9 cellular contexts compared by ENCODE assay signal in genomic region chr12:38904932-38905479, GRCh38. TPM values are rescaled to one million over a fixed set of nuclear protein-coding genes. Genes with fewer than 3 reads are reported as not detected.
A peak's percentile ranks its signal among the peaks of the same experiment; 100 is the strongest.
DNase-seq lines count a peak whose midpoint lies in the region; ATAC-seq and TF ChIP-seq lines count a peak whose summit lies in the region.
"Had no signal": no experiment of that assay in that cellular context is flagged by ENCODE, and none has a peak within 500 bp of the region (broad histone marks: within the 10 kb centered on the region; RNA-seq: fewer than 3 reads in every experiment).

No MANE protein-coding gene starts in this region.

- peak overlapping the region; percentile 83 for H3K4me3 Mint-ChIP-seq in activated naive CD4-positive, alpha-beta T cell treated with anti-CD3 and anti-CD28 coated beads for 36 hours

- TF ChIP-seq POLR2A in Peyer's patch (IDR thresholded peaks at IDR 0.05) (no peak), uterus (IDR thresholded peaks at IDR 0.05) (peak in 1 of 2 donors; percentile 33)

- H3K4me3 ChIP-seq in Peyer's patch (peak overlapping the region; percentile 39 to 64 (median 56)), uterus (peak overlapping the region; percentile 49 to 56)

- ATAC-seq in HG03039 (IDR thresholded peaks at IDR 0.05; ENCODE audit: unreplicated experiment), result peak; percentile 51

- H3K4me1 ChIP-seq in Peyer's patch, result no peaks in the 10 kb centered on the region
- no peaks in the 10 kb centered on the region for H3K4me1 ChIP-seq in uterus

- H3K27me3 Mint-ChIP-seq in activated naive CD4-positive, alpha-beta T cell treated with anti-CD3 and anti-CD28 coated beads for 36 hours (ENCODE audit: low read depth), result peaks cover 28% of the 10 kb centered on the region

- peaks cover 0 to 3% (median 0%) of the 10 kb centered on the region in 4 donors for H3K9me3 ChIP-seq in Peyer's patch
- H3K9me3 ChIP-seq in uterus, result no peaks in the 10 kb centered on the region

- intact Hi-C loops in activated naive CD4-positive, alpha-beta T cell treated with anti-CD3 and anti-CD28 coated beads for 36 hours (cut with micrococcal nuclease), result loop anchor here (1.0 to 10.0 kb wide), 4 partner anchors 132 to 720 kb away; partner anchors contain the start of gene ALG10B
- intact Hi-C loops in uterus (cut with DNase I; ENCODE audit: low total_unique reads), result no loop called here

- DNase-seq in activated gamma-delta T cell treated with Interleukin-2 at 50 U/mL for 16 hours, result peak; percentile 38
- no peak for DNase-seq in activated gamma-delta T cell (lab: John Stamatoyannopoulos, UW)
- peak; percentile 56 to 85 (median 66) for DNase-seq in Peyer's patch
- peak; percentile 66 for DNase-seq in activated naive CD4-positive, alpha-beta T cell treated with anti-CD3 and anti-CD28 coated beads for 36 hours
- DNase-seq in globus pallidus (ENCODE audit: low spot score), result peak; percentile 39
- DNase-seq in occipital lobe (lab: John Stamatoyannopoulos, UW), result peak; percentile 50
- DNase-seq in uterus, result peak; percentile 79 to 84
- DNase-seq: DND-41 had no signal

- H3K9me3 Mint-ChIP-seq in activated naive CD4-positive, alpha-beta T cell treated with anti-CD3 and anti-CD28 coated beads for 36 hours, result no peaks in the 10 kb centered on the region

- peaks cover 2% of the 10 kb centered on the region for H3K36me3 Mint-ChIP-seq in activated naive CD4-positive, alpha-beta T cell treated with anti-CD3 and anti-CD28 coated beads for 36 hours (ENCODE audit: low read depth)

- peaks cover 22% of the 10 kb centered on the region for H3K4me1 Mint-ChIP-seq in activated naive CD4-positive, alpha-beta T cell treated with anti-CD3 and anti-CD28 coated beads for 36 hours (ENCODE audit: low read depth)

- H3K27me3 ChIP-seq in Peyer's patch (no peaks in the 10 kb centered on the region), uterus (no peaks in the 10 kb centered on the region)

- no peak for TF ChIP-seq CTCF in Peyer's patch (IDR thresholded peaks at IDR 0.05)
- TF ChIP-seq CTCF in uterus (IDR thresholded peaks at IDR 0.05), result no peak

- H3K27ac ChIP-seq in Peyer's patch (peak overlapping the region; percentile 75 to 95 (median 82)), uterus (peak overlapping the region; percentile 85 to 87)

- CTCF ChIA-PET in activated naive CD4-positive, alpha-beta T cell treated with anti-CD3 and anti-CD28 coated beads for 36 hours (lab: Charles Lee), result no interaction called here

- peak overlapping the region; percentile 91 for H3K27ac Mint-ChIP-seq in activated naive CD4-positive, alpha-beta T cell treated with anti-CD3 and anti-CD28 coated beads for 36 hours

- H3K36me3 ChIP-seq in Peyer's patch, result no peaks in the 10 kb centered on the region
- H3K36me3 ChIP-seq in uterus, result no peaks in the 10 kb centered on the region

RNA-seq across cellular contexts. Expression of gene CPNE8, which starts 0.4 kb away (rescaled TPM):
- total RNA-seq in Peyer's patch, result 10 to 100 TPM in 1 of 4 donors, 1 to 10 TPM in 3; 4.4 to 23.1 (median 8.0) TPM
- 1 to 10 TPM; 3.5 to 5.7 TPM for total RNA-seq in activated naive CD4-positive, alpha-beta T cell treated with anti-CD3 and anti-CD28 coated beads for 36 hours
- 4.8 TPM for total RNA-seq in occipital lobe
- 10 to 100 TPM; 11.1 to 35.2 (median 16.7) TPM for total RNA-seq in uterus
